ENCODE assay signal across 17 cellular contexts in the genomic region with DNA sequence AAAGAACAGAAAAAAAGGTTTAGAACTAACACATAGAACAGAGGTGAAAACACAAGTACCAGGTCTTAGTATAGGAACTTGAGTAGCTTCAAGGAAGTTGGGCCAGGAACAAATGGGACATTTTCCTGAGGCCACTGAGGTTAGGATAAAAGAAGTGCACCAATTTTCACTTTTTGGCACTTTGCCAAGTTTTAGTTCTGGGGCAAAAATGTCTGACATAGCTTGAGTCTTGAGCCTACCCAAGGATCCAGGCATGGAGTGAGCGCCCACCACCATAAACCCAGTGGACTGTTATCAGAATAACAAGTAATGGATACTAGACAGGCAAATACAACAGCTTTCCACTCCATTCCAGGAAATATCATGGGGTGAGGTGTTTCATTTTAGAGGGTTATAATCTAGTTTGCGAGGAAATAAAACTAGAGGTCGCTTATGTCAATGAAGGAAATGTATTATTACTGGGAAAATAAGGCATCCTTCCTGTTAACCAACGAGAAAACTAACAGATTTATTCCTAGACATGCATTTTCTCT.
DNase-seq lines count a peak whose midpoint lies in the region; ATAC-seq, FAIRE-seq and TF ChIP-seq lines count a peak whose summit lies in the region.
"Had no signal": no experiment of that assay in that cellular context is flagged by ENCODE, and none has a peak within 500 bp of the region (broad histone marks: within the 10 kb centered on the region; RNA-seq: fewer than 3 reads in every experiment).

No MANE protein-coding gene starts in this region.

- no peak for TF ChIP-seq POLR2A in K562 (conservative IDR thresholded peaks at IDR 0.05)

- no peak for TF ChIP-seq EP300 in SK-N-SH (IDR thresholded peaks at IDR 0.05; ENCODE audit: borderline replicate concordance in 1 of 2, low read depth in 1 of 2, low read length in 1 of 2)
- TF ChIP-seq EP300 in Ishikawa (IDR thresholded peaks at IDR 0.05; ENCODE audit: borderline replicate concordance) = no peak
- no peak for TF ChIP-seq EP300 in K562 (IDR thresholded peaks at IDR 0.05; ENCODE audit: low read length)

- TF ChIP-seq RAD21 in SK-N-SH (IDR thresholded peaks at IDR 0.05; ENCODE audit: low read length) (no peak), Ishikawa (IDR thresholded peaks at IDR 0.05; ENCODE audit: low read depth) (no peak), K562 (CRISPR knock-in tag; conservative IDR thresholded peaks at IDR 0.05 in 1 of 2, IDR thresholded peaks at IDR 0.05 in 1 of 2) (peak in 1 of 2 experiments; percentile 51; a peak in 2 of 4 replicates)

- in situ Hi-C loops in K562 (cut with MboI) = no loop called here
- in situ Hi-C loops in KBM-7 (cut with MboI; ENCODE audit: low pct_unique_long_range_greater_than_20kb, low sequenced_read_pairs) = no loop called here

- H3K27ac ChIP-seq in SK-N-SH (ENCODE audit: low read depth in 2 of 2, low read length in 1 of 2) (peak overlapping the region in 1 of 2 experiments; percentile 98; a peak in 1 of 4 replicates), K562 (ENCODE audit: extremely low read depth, low read depth, low read length) (no peak overlapping the region)
- H3K27ac ChIP-seq: 22Rv1, BLaER1, KMS-11 had no signal

- intact Hi-C loops in K562 (cut with micrococcal nuclease) = no loop called here
- intact Hi-C loops in CD14-positive monocyte (cut with micrococcal nuclease) = no loop called here
- intact Hi-C loops in activated CD4-positive, alpha-beta T cell treated with anti-CD3 and anti-CD28 coated beads for 36 hours (cut with DNase I, micrococcal nuclease) = no loop called here

- H3K27me3 Mint-ChIP-seq in CD14-positive monocyte (ENCODE audit: low read depth in 3 of 3) = peaks cover 1 to 3% (median 2%) of the 10 kb centered on the region in 3 donors
- peaks cover 30% of the 10 kb centered on the region for H3K27me3 Mint-ChIP-seq in activated CD4-positive, alpha-beta T cell treated with anti-CD3 and anti-CD28 coated beads for 36 hours
- H3K27me3 Mint-ChIP-seq: CD4-positive, CD25-positive, alpha-beta regulatory T cell had no signal

- H3K9me3 Mint-ChIP-seq in CD14-positive monocyte = peaks cover 0 to 7% (median 2%) of the 10 kb centered on the region in 7 donors
- no peaks in the 10 kb centered on the region for H3K9me3 Mint-ChIP-seq in activated CD4-positive, alpha-beta T cell treated with anti-CD3 and anti-CD28 coated beads for 36 hours (ENCODE audit: low read depth)
- H3K9me3 Mint-ChIP-seq: GM23338 had no signal

- H3F3A ChIP-seq in SK-N-SH (replicated peaks; ENCODE audit: insufficient read depth) = peaks cover 13% of the 10 kb centered on the region

- H3K36me3 Mint-ChIP-seq in CD14-positive monocyte = no peaks in the 10 kb centered on the region
- no peaks in the 10 kb centered on the region for H3K36me3 Mint-ChIP-seq in activated CD4-positive, alpha-beta T cell treated with anti-CD3 and anti-CD28 coated beads for 36 hours (ENCODE audit: low read depth)
- H3K36me3 Mint-ChIP-seq: CD4-positive, CD25-positive, alpha-beta regulatory T cell had no signal

- H3K9me3 ChIP-seq in SK-N-SH (no peaks in the 10 kb centered on the region), K562 (replicated peaks; ENCODE audit: control insufficient read depth, insufficient read depth, low read depth, low read length) (no peaks in the 10 kb centered on the region)
- H3K9me3 ChIP-seq: BLaER1 had no signal

- H3K4me3 ChIP-seq in SK-N-SH (ENCODE audit: low read depth in 2 of 2, low read length in 1 of 2) (no peak overlapping the region), K562 (no peak overlapping the region)
- H3K4me3 ChIP-seq: BLaER1, GM23338 had no signal

- BruUV-seq in K562 (replicated peaks; lab: Mats Ljungman, UMichigan) = no TSS peak

- TF ChIP-seq CTCF in SK-N-SH (IDR thresholded peaks at IDR 0.05) (no peak), K562 (IDR thresholded peaks at IDR 0.05 in 2 of 3, conservative IDR thresholded peaks at IDR 0.05 in 1 of 3; ENCODE audit: insufficient read depth in 2 of 3, low read depth in 1 of 3, low read length in 3 of 3) (no peak), CD14-positive monocyte (IDR thresholded peaks at IDR 0.05) (no peak)

- H3K9me1 ChIP-seq in K562 (ENCODE audit: control insufficient read depth, insufficient read depth, low read length) = no peaks in the 10 kb centered on the region

- CTCF ChIA-PET in SK-N-SH (lab: Yijun Ruan, JAX) = no interaction called here
- CTCF ChIA-PET in K562 (lab: Yijun Ruan, JAX; ENCODE audit: low intra/inter-chr PET ratio) = no interaction called here
- CTCF ChIA-PET in activated CD4-positive, alpha-beta T cell treated with anti-CD3 and anti-CD28 coated beads for 36 hours (lab: Charles Lee) = interaction anchor here (1.0 to 1.2 kb wide), 2 partner anchors 22 to 25 kb away, joined by 4 to 5 read pairs; no protein-coding TSS in a partner anchor

- H3K4me1 ChIP-seq in SK-N-SH (ENCODE audit: control insufficient read depth in 1 of 2, insufficient read depth in 2 of 2, low read depth in 1 of 2, low read length in 1 of 2) (peaks cover 0 to 23% of the 10 kb centered on the region in 2 experiments; a peak in 3 of 4 replicates), K562 (replicated peaks in 1 of 2; ENCODE audit: control insufficient read depth in 2 of 2, insufficient read depth in 2 of 2, low read length in 2 of 2) (peaks cover 0 to 5% of the 10 kb centered on the region in 2 experiments; a peak in 2 of 5 replicates)
- H3K4me1 ChIP-seq: BLaER1 had no signal

- ATAC-seq in SK-N-SH treated with all-trans-retinoic acid at 6 μM for 48 hours (no peak), K562 (no peak)
- no peak for ATAC-seq in activated CD4-positive, alpha-beta T cell treated with anti-CD3 and anti-CD28 coated beads for 36 hours
- ATAC-seq: GM23338 had no signal

- POLR2A ChIA-PET in SK-N-SH (lab: Yijun Ruan, JAX) (no interaction called here), K562 (lab: Yijun Ruan, JAX) (interaction anchor here (1.2 kb wide), 1 partner anchor 16 kb away, joined by 3 read pairs; no protein-coding TSS in a partner anchor)
- POLR2A ChIA-PET in activated CD4-positive, alpha-beta T cell treated with anti-CD3 and anti-CD28 coated beads for 36 hours (lab: Charles Lee) = no interaction called here

- H3K9ac ChIP-seq in SK-N-SH = no peak overlapping the region
- no peak overlapping the region for H3K9ac ChIP-seq in K562 (ENCODE audit: insufficient read depth in 1 of 2, low read depth in 2 of 2, low read length in 2 of 2)
- H3K9ac ChIP-seq: BLaER1, KMS-11 had no signal

- peaks cover 11 to 55% of the 10 kb centered on the region in 2 experiments for H3K36me3 ChIP-seq in SK-N-SH (replicated peaks in 1 of 2; ENCODE audit: control insufficient read depth in 1 of 2, insufficient read depth in 2 of 2, low read length in 1 of 2)
- no peaks in the 10 kb centered on the region for H3K36me3 ChIP-seq in K562 (ENCODE audit: control insufficient read depth, insufficient read depth, low read length)
- H3K36me3 ChIP-seq: BLaER1 had no signal

- H3K79me2 ChIP-seq in SK-N-SH (ENCODE audit: insufficient read depth) (peaks cover 97% of the 10 kb centered on the region), K562 (ENCODE audit: control insufficient read depth, insufficient read depth, low read length) (no peaks in the 10 kb centered on the region)

- H3K9me2 ChIP-seq in SK-N-SH = no peaks in the 10 kb centered on the region

- no peaks in the 10 kb centered on the region for H3K4me1 Mint-ChIP-seq in CD14-positive monocyte
- H3K4me1 Mint-ChIP-seq in activated CD4-positive, alpha-beta T cell treated with anti-CD3 and anti-CD28 coated beads for 36 hours = no peaks in the 10 kb centered on the region
- H3K4me1 Mint-ChIP-seq: CD4-positive, CD25-positive, alpha-beta regulatory T cell; GM23338 had no signal

- H3K4me2 ChIP-seq in SK-N-SH (no peak overlapping the region), K562 (ENCODE audit: insufficient read depth, low read length) (no peak overlapping the region)
- H3K4me2 ChIP-seq: BLaER1, GM23338, KMS-11 had no signal

- H3K27me3 ChIP-seq in SK-N-SH (ENCODE audit: insufficient read depth) = no peaks in the 10 kb centered on the region
- no peaks in the 10 kb centered on the region for H3K27me3 ChIP-seq in K562 (ENCODE audit: control insufficient read depth in 2 of 2, insufficient read depth in 2 of 2, low read length in 2 of 2)
- H3K27me3 ChIP-seq: BLaER1 had no signal

- no peak overlapping the region for H3K4me3 Mint-ChIP-seq in CD14-positive monocyte
- no peak overlapping the region for H3K4me3 Mint-ChIP-seq in activated CD4-positive, alpha-beta T cell treated with anti-CD3 and anti-CD28 coated beads for 36 hours
- H3K4me3 Mint-ChIP-seq: CD4-positive, CD25-positive, alpha-beta regulatory T cell; GM23338 had no signal

- DNase-seq in SK-N-SH = no peak
- DNase-seq in K562 (ENCODE audit: extremely low read depth in 1 of 4, low spot score in 3 of 4) = no peak
- no peak for DNase-seq in CD14-positive monocyte (ENCODE audit: low spot score)
- no peak for DNase-seq in activated CD4-positive, alpha-beta T cell treated with anti-CD3 and anti-CD28 coated beads for 36 hours
- no peak for DNase-seq in KBM-7
- DNase-seq: AML-193; CD4-positive, CD25-positive, alpha-beta regulatory T cell; DMS 273 treated with DMSO at 0.1 percent for 48 hours; H7 had no signal

- FAIRE-seq in K562 (lab: Jason Lieb, UNC) = no peak
- FAIRE-seq: GM18507, HTR-8/SVneo had no signal

- WGBS in SK-N-SH (ENCODE audit: low lambda C conversion rate) = 56% methylated on average over 4 of the region's 4 CpGs
- 21% methylated on average over 4 of the region's 4 CpGs for WGBS in K562 (ENCODE audit: insufficient coverage, low coverage, missing lambda C conversion rate)

- no peak overlapping the region for H3K27ac Mint-ChIP-seq in CD14-positive monocyte
- H3K27ac Mint-ChIP-seq in activated CD4-positive, alpha-beta T cell treated with anti-CD3 and anti-CD28 coated beads for 36 hours = no peak overlapping the region
- H3K27ac Mint-ChIP-seq: GM23338 had no signal

- no peak overlapping the region for H2AFZ ChIP-seq in SK-N-SH (ENCODE audit: low read depth)
- H2AFZ ChIP-seq in K562 (ENCODE audit: low read depth, low read length) = 0 out of 2 replicates have a peak overlapping the region, but pooled peaks have one; percentile 10
- H2AFZ ChIP-seq: GM23338 had no signal

- H4K20me1 ChIP-seq in SK-N-SH (ENCODE audit: insufficient read depth) = no peaks in the 10 kb centered on the region
- H4K20me1 ChIP-seq in K562 (replicated peaks; ENCODE audit: control insufficient read depth, insufficient read depth, low read length) = no peaks in the 10 kb centered on the region
- H4K20me1 ChIP-seq: BLaER1 had no signal

TF ChIP-seq in SK-N-SH, 30 proteins besides CTCF, POLR2A, EP300 and RAD21:
- no peak for TF ChIP-seq RFX5 (IDR thresholded peaks at IDR 0.05; ENCODE audit: low read length)
- TF ChIP-seq NFIC (IDR thresholded peaks at IDR 0.05; ENCODE audit: borderline replicate concordance) = peak; percentile 89

TF ChIP-seq in SK-N-SH treated with all-trans-retinoic acid at 6 μM for 48 hours, 23 proteins besides CTCF, POLR2A, EP300 and RAD21 (continues in another document):
- TF ChIP-seq ISL1 (CRISPR knock-in tag; IDR thresholded peaks at IDR 0.05) = no peak

TF ChIP-seq in Ishikawa, 13 proteins besides CTCF, POLR2A, EP300 and RAD21:
- TF ChIP-seq NFIC (IDR thresholded peaks at IDR 0.05) (peak; percentile 98), CEBPB (IDR thresholded peaks at IDR 0.05) (no peak)

TF ChIP-seq in K562, 482 proteins besides CTCF, POLR2A, EP300 and RAD21 (continues in another document):
- TF ChIP-seq ZNF3 (CRISPR knock-in tag; IDR thresholded peaks at IDR 0.05) (no peak), NFIC (IDR thresholded peaks at IDR 0.05) (peak; percentile 100), DNMT1 (IDR thresholded peaks at IDR 0.05) (no peak), NCOA2 (IDR thresholded peaks at IDR 0.05; ENCODE audit: partially characterized antibody in 2 of 2) (peak in 1 of 2 experiments; percentile 73)

Comparison
In these comparisons a context has a peak if more than half of its experiments do, and no peak if none do; other contexts are left out.
1. Of the 27 proteins assayed by ChIP-seq in both K562 and SK-N-SH: peak only in K562: none; only in SK-N-SH: none; in both: NFIC; in neither: 25; mixed calls (peak in some experiments, not most) for 1.